In genomic region chr1:240234477-240235225, GRCh38 we compare ENCODE assay signal across 21 cellular contexts.
DNase-seq lines count a peak whose midpoint lies in the region; ATAC-seq, FAIRE-seq and TF ChIP-seq lines count a peak whose summit lies in the region.
"Had no signal": no experiment of that assay in that cellular context is flagged by ENCODE, and none has a peak within 500 bp of the region (broad histone marks: within the 10 kb centered on the region; RNA-seq: fewer than 3 reads in every experiment).

No MANE protein-coding gene starts in this region.

- DNase-seq in AG09309 (ENCODE audit: low read depth) (peak; percentile 75), HT1080 (ENCODE audit: low read depth) (peak; percentile 83), bronchial epithelial cell (ENCODE audit: low read depth) (peak; percentile 68), myocyte (ENCODE audit: low read depth) (peak; percentile 59), NCI-H2029 (lab: John Stamatoyannopoulos, UW) (no peak)
- DNase-seq: activated B cell treated with CpG ODN at 0.5 μM for 24 hours; adrenal gland; BE2C; DMS 273 treated with DMSO at 0.1 percent for 48 hours; NCI-H2029 treated with DMSO at 0.1 percent for 48 hours; NCI-H69; stimulated activated naive CD8-positive, alpha-beta T cell treated with anti-CD3 and anti-CD28 coated beads, Interleukin-15, Interleukin-2, amounts not matched to agents 100 U/mL and 50 U/mL, for 24 hours; T-cell had no signal

- ATAC-seq in HG02798 (IDR thresholded peaks at IDR 0.05; ENCODE audit: poor library complexity, unreplicated experiment) (no peak), HG03342 (IDR thresholded peaks at IDR 0.05; ENCODE audit: unreplicated experiment) (no peak), GM18873 (IDR thresholded peaks at IDR 0.05; ENCODE audit: low FRiP score, unreplicated experiment) (no peak)
- ATAC-seq: activated T-helper 17 cell treated with anti-CD3 and anti-CD28 coated beads, Interleukin-2, amount 50 U/mL, for 72 hours; Panc1; stimulated activated naive CD8-positive, alpha-beta T cell treated with anti-CD3 and anti-CD28 coated beads, Interleukin-15, Interleukin-2, amounts not matched to agents 100 U/mL and 50 U/mL, for 24 hours; T-cell had no signal

- TF ChIP-seq CTCF in AG09309 (IDR thresholded peaks at IDR 0.05; ENCODE audit: control insufficient read depth, insufficient read depth, low read depth, low read length, missing control alignments) (no peak), bronchial epithelial cell (IDR thresholded peaks at IDR 0.05; ENCODE audit: insufficient read depth, low read length, severe bottlenecking) (no peak)

- no peaks in the 10 kb centered on the region for H3K36me3 ChIP-seq in bronchial epithelial cell (ENCODE audit: control insufficient read depth, insufficient read depth, low read length)
- H3K36me3 ChIP-seq: adrenal gland, BE2C had no signal

- H3K27me3 ChIP-seq in bronchial epithelial cell (ENCODE audit: control insufficient read depth, insufficient read depth, low read length) = no peaks in the 10 kb centered on the region
- H3K27me3 ChIP-seq: adrenal gland, BE2C, hepatocyte had no signal

- H3K4me3 ChIP-seq in AG09309 (ENCODE audit: control insufficient read depth, low read depth, low read length) = no peak overlapping the region
- H3K4me3 ChIP-seq in bronchial epithelial cell (ENCODE audit: low read depth, low read length) = no peak overlapping the region
- H3K4me3 ChIP-seq: adrenal gland, hepatocyte had no signal

- no peak for FAIRE-seq in bronchial epithelial cell (lab: Jason Lieb, UNC)
- FAIRE-seq: colon, endothelial cell of umbilical vein had no signal
